ENCODE assay signal across 18 cellular contexts in genomic region chr7:6171532-6172330, GRCh38.
DNase-seq lines count a peak whose midpoint lies in the region; ATAC-seq and TF ChIP-seq lines count a peak whose summit lies in the region.
"Had no signal": no experiment of that assay in that cellular context is flagged by ENCODE, and none has a peak within 500 bp of the region (broad histone marks: within the 10 kb centered on the region; RNA-seq: fewer than 3 reads in every experiment).

No MANE protein-coding gene starts in this region.

- no peaks in the 10 kb centered on the region for H3K27me3 Mint-ChIP-seq in CD8-positive, alpha-beta T cell (ENCODE audit: low read depth)
- H3K27me3 Mint-ChIP-seq: activated CD4-positive, alpha-beta T cell treated with anti-CD3 and anti-CD28 coated beads for 36 hours had no signal

- no peak overlapping the region for H3K4me3 Mint-ChIP-seq in CD8-positive, alpha-beta T cell
- H3K4me3 Mint-ChIP-seq: activated CD4-positive, alpha-beta T cell treated with anti-CD3 and anti-CD28 coated beads for 36 hours had no signal

- no peaks in the 10 kb centered on the region for H3K27me3 ChIP-seq in HUES64 (ENCODE audit: insufficient read depth, low read length)
- no peaks in the 10 kb centered on the region for H3K27me3 ChIP-seq in layer of hippocampus (ENCODE audit: control insufficient read depth, insufficient read depth, low read length)
- no peaks in the 10 kb centered on the region for H3K27me3 ChIP-seq in gastrocnemius medialis
- H3K27me3 ChIP-seq in CD8-positive, alpha-beta T cell (ENCODE audit: insufficient read depth, low read length), result no peaks in the 10 kb centered on the region
- H3K27me3 ChIP-seq: SJSA1 had no signal

- POLR2A ChIA-PET in CD8-positive, alpha-beta T cell (lab: Charles Lee), result no interaction called here

- H3K4me1 Mint-ChIP-seq in CD8-positive, alpha-beta T cell (ENCODE audit: low read depth), result no peaks in the 10 kb centered on the region
- H3K4me1 Mint-ChIP-seq: activated CD4-positive, alpha-beta T cell treated with anti-CD3 and anti-CD28 coated beads for 36 hours had no signal

- H3K4me1 ChIP-seq in HUES64 (ENCODE audit: insufficient read depth, low read length) (peaks cover 11% of the 10 kb centered on the region; the same call in 1 of the 2 replicates), gastrocnemius medialis (peaks cover 13 to 18% of the 10 kb centered on the region in 2 donors)
- no peaks in the 10 kb centered on the region for H3K4me1 ChIP-seq in CD8-positive, alpha-beta T cell (ENCODE audit: insufficient read depth, low read length)

- DNase-seq in cerebellum (ENCODE audit: low spot score), result peak; percentile 51
- DNase-seq in gastrocnemius medialis, result no peak
- no peak for DNase-seq in germinal center (ENCODE audit: low spot score)
- no peak for DNase-seq in NCI-H226
- no peak for DNase-seq in CD8-positive, alpha-beta T cell
- DNase-seq: activated CD4-positive, alpha-beta T cell treated with anti-CD3 and anti-CD28 coated beads for 36 hours; activated gamma-delta T cell treated with Interleukin-2 at 50 U/mL for 16 hours; anterior cingulate cortex; MV-4-11; NCI-H1930; NCI-H510A; OCI-M1; stimulated activated CD4-positive, alpha-beta T cell treated with anti-CD3 and anti-CD28 coated beads, Interleukin-4, amount 100 ng/mL, for 1 hour had no signal

- H3K9ac ChIP-seq in HUES64 (ENCODE audit: low read depth, low read length), result peak overlapping the region; percentile 41; the same call in 1 of the 2 replicates

- no peak for TF ChIP-seq CTCF in gastrocnemius medialis (IDR thresholded peaks at IDR 0.05 in 4 of 5, conservative IDR thresholded peaks at IDR 0.05 in 1 of 5)
- no peak for TF ChIP-seq CTCF in CD8-positive, alpha-beta T cell (IDR thresholded peaks at IDR 0.05)

- no peak for TF ChIP-seq POLR2A in gastrocnemius medialis (IDR thresholded peaks at IDR 0.05)

- peaks cover 2% of the 10 kb centered on the region for H3K36me3 Mint-ChIP-seq in CD8-positive, alpha-beta T cell

- H3K9me3 ChIP-seq in HUES64 (ENCODE audit: insufficient read depth, low read depth, low read length) (no peaks in the 10 kb centered on the region), gastrocnemius medialis (no peaks in the 10 kb centered on the region)
- no peaks in the 10 kb centered on the region for H3K9me3 ChIP-seq in CD8-positive, alpha-beta T cell (ENCODE audit: low read length)
- H3K9me3 ChIP-seq: SJSA1 had no signal

- WGBS in HUES64, result 48% methylated on average over 24 of the region's 24 CpGs

- no peaks in the 10 kb centered on the region for H3K9me3 Mint-ChIP-seq in CD8-positive, alpha-beta T cell

- H3K27ac ChIP-seq in HUES64 (ENCODE audit: low read depth, low read length), result peak overlapping the region; percentile 50; the same call in 1 of the 2 replicates
- peak overlapping the region; percentile 3 for H3K27ac ChIP-seq in layer of hippocampus (ENCODE audit: low read depth, low read length)
- H3K27ac ChIP-seq in gastrocnemius medialis, result peak overlapping the region in 3 of 4 donors; percentile 6 to 46 (median 46)
- no peak overlapping the region for H3K27ac ChIP-seq in CD8-positive, alpha-beta T cell (ENCODE audit: low read depth, low read length)
- H3K27ac ChIP-seq: coronary artery, SJSA1, skin epidermis had no signal

- 0 out of 2 replicates have a peak, but pooled peaks cover 2% of the 10 kb centered on the region for H3K36me3 ChIP-seq in HUES64 (ENCODE audit: insufficient read depth, low read length)
- H3K36me3 ChIP-seq in gastrocnemius medialis, result peaks cover 0 to 13% of the 10 kb centered on the region in 2 donors
- H3K36me3 ChIP-seq in CD8-positive, alpha-beta T cell (ENCODE audit: insufficient read depth, low read length), result no peaks in the 10 kb centered on the region

- no peak for ATAC-seq in gastrocnemius medialis
- ATAC-seq in CD8-positive, alpha-beta T cell, result no peak
- ATAC-seq: activated CD4-positive, alpha-beta T cell treated with anti-CD3 and anti-CD28 coated beads for 36 hours had no signal

- no peak overlapping the region for H3K4me3 ChIP-seq in HUES64 (ENCODE audit: low read length)
- H3K4me3 ChIP-seq in gastrocnemius medialis, result no peak overlapping the region
- no peak overlapping the region for H3K4me3 ChIP-seq in CD8-positive, alpha-beta T cell (ENCODE audit: low read depth, low read length)
- H3K4me3 ChIP-seq: coronary artery, SJSA1, skin epidermis had no signal

- CTCF ChIA-PET in CD8-positive, alpha-beta T cell (lab: Charles Lee), result no interaction called here

- in situ Hi-C loops in gastrocnemius medialis (cut with MboI; ENCODE audit: low sequenced_read_pairs in 4 of 4), result no loop called here

- intact Hi-C loops in gastrocnemius medialis (cut with DNase I; ENCODE audit: low total_unique reads), result no loop called here
- intact Hi-C loops in CD8-positive, alpha-beta T cell (cut with DNase I, micrococcal nuclease), result no loop called here

- no peak overlapping the region for H3K27ac Mint-ChIP-seq in CD8-positive, alpha-beta T cell
- H3K27ac Mint-ChIP-seq: activated CD4-positive, alpha-beta T cell treated with anti-CD3 and anti-CD28 coated beads for 36 hours had no signal
